7 cellular contexts compared by ENCODE assay signal in the genomic region with DNA sequence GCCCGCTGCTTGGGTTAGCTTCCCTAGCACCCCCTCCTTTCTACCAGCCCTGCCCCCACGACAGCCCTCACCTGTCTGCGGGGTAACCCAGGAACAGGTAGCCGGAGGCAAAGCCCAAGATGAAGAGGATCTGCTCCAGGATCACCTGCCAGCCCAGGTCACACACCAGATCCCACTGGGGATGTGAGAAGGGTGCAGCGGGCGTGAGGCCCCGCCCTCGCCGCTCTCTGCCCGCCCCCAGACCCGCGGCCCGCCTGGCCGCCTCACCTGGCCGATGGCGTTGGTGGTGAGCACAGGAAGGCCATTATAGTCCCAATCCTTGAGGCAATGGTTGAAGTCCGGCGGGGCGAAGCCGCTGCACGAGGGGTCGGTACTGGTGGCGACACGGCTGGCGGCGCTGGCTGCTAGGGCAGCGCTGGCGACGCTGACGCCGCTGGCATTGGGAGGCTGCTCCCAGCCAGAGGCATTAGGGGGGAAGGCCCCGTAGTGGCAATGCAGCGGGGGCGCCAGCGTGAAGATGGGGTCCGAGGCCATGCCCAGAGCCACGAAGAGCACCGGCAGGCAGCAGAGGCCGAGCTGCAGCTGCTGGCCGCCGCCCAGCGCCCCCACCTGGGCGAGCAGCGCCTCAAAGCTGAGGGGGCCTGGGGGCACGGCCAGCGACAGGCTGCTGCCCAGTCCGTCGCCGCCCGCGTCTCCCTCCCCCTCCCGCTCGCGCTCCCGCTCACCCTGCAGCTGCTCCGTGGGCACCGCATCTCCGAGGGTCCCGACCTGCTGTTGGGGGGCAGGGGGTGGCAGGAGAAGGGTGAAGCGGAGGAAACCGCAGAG. TPM values are rescaled to one million over a fixed set of nuclear protein-coding genes. Genes with fewer than 3 reads are reported as not detected.
DNase-seq lines count a peak whose midpoint lies in the region; ATAC-seq and TF ChIP-seq lines count a peak whose summit lies in the region.

No MANE protein-coding gene starts in this region.

- DNase-seq in activated naive CD4-positive, alpha-beta T cell treated with anti-CD3 and anti-CD28 coated beads, Interleukin-2, amount 50 U/mL, for 72 hours (ENCODE audit: low spot score in 2 of 2): no peak
- DNase-seq in right atrium auricular region (ENCODE audit: low spot score) (no peak), sciatic nerve (ENCODE audit: low spot score) (peak; percentile 60), NCI-H1436 (lab: John Stamatoyannopoulos, UW) (no peak)

- H3K36me3 Mint-ChIP-seq in activated naive CD4-positive, alpha-beta T cell treated with anti-CD3 and anti-CD28 coated beads, Interleukin-2, amount 50 U/mL, for 72 hours: peaks cover 10 to 11% of the 10 kb centered on the region in 2 donors

- ATAC-seq in activated naive CD4-positive, alpha-beta T cell treated with anti-CD3 and anti-CD28 coated beads, Interleukin-2, amount 50 U/mL, for 72 hours: peak; percentile 50 to 51
- peak; percentile 25 for ATAC-seq in sciatic nerve
- ATAC-seq in HG02885 (IDR thresholded peaks at IDR 0.05; ENCODE audit: poor library complexity, unreplicated experiment): no peak
- ATAC-seq in GM19035 (IDR thresholded peaks at IDR 0.05; ENCODE audit: unreplicated experiment): no peak

- H3K9ac ChIP-seq in HUES6 (ENCODE audit: low read length): peak overlapping the region; percentile 45

- H3K27ac Mint-ChIP-seq in activated naive CD4-positive, alpha-beta T cell treated with anti-CD3 and anti-CD28 coated beads, Interleukin-2, amount 50 U/mL, for 72 hours: no peak overlapping the region

- no peak overlapping the region for H3K27ac ChIP-seq in HUES6 (ENCODE audit: low read depth, low read length)
- peak overlapping the region; percentile 56 to 71 for H3K27ac ChIP-seq in right atrium auricular region

- H3K4me1 ChIP-seq in HUES6 (ENCODE audit: control insufficient read depth, insufficient read depth, low read length) (peaks cover 3% of the 10 kb centered on the region; the same call in 1 of the 2 replicates), right atrium auricular region (peaks cover 0 to 20% of the 10 kb centered on the region in 2 donors)

- no peaks in the 10 kb centered on the region for H3K9me3 Mint-ChIP-seq in activated naive CD4-positive, alpha-beta T cell treated with anti-CD3 and anti-CD28 coated beads, Interleukin-2, amount 50 U/mL, for 72 hours

- H3K9me3 ChIP-seq in HUES6 (ENCODE audit: control insufficient read depth, insufficient read depth, low read depth, low read length) (no peaks in the 10 kb centered on the region), right atrium auricular region (no peaks in the 10 kb centered on the region)

- TF ChIP-seq CTCF in right atrium auricular region (IDR thresholded peaks at IDR 0.05): no peak

- H3K4me3 ChIP-seq in HUES6 (ENCODE audit: low read depth, low read length) (peak overlapping the region; percentile 87), right atrium auricular region (peak overlapping the region; percentile 55 to 61)

- peaks cover 9% of the 10 kb centered on the region for H3K36me3 ChIP-seq in HUES6 (ENCODE audit: control insufficient read depth, insufficient read depth, low read length)
- no peaks in the 10 kb centered on the region for H3K36me3 ChIP-seq in right atrium auricular region

- intact Hi-C loops in sciatic nerve (cut with DNase I): no loop called here

- H3K27me3 ChIP-seq in HUES6 (ENCODE audit: control insufficient read depth, insufficient read depth, low read length) (peaks cover 40% of the 10 kb centered on the region), right atrium auricular region (no peaks in the 10 kb centered on the region)

RNA-seq across cellular contexts. Expression of a gene that starts 0.8 kb away (rescaled TPM):
- 1 to 10 TPM; 7.4 to 8.8 TPM for total RNA-seq in activated naive CD4-positive, alpha-beta T cell treated with anti-CD3 and anti-CD28 coated beads, Interleukin-2, amount 50 U/mL, for 72 hours
- total RNA-seq in right atrium auricular region (10 to 100 TPM; 29.4 to 47.0 TPM), sciatic nerve (67.3 TPM)

RNA-seq across cellular contexts. Expression of a gene that starts 13.1 kb away (rescaled TPM):
- total RNA-seq in activated naive CD4-positive, alpha-beta T cell treated with anti-CD3 and anti-CD28 coated beads, Interleukin-2, amount 50 U/mL, for 72 hours: under 1 TPM in 1 of 2 donors, not detected in 1; 0.10 TPM
- total RNA-seq in right atrium auricular region (1 to 10 TPM; 4.1 to 6.3 TPM), sciatic nerve (46.6 TPM)

RNA-seq across cellular contexts. Expression of a gene that starts 20.7 kb away (rescaled TPM):
- total RNA-seq in activated naive CD4-positive, alpha-beta T cell treated with anti-CD3 and anti-CD28 coated beads, Interleukin-2, amount 50 U/mL, for 72 hours: not detected
- total RNA-seq in right atrium auricular region (not detected), sciatic nerve (not detected)

RNA-seq across cellular contexts. Expression of a gene that starts 25.0 kb away (rescaled TPM):
- total RNA-seq in activated naive CD4-positive, alpha-beta T cell treated with anti-CD3 and anti-CD28 coated beads, Interleukin-2, amount 50 U/mL, for 72 hours: not detected
- total RNA-seq in right atrium auricular region (not detected), sciatic nerve (75.3 TPM)

RNA-seq across cellular contexts. Expression of a gene that starts 30.6 kb away (rescaled TPM):
- total RNA-seq in activated naive CD4-positive, alpha-beta T cell treated with anti-CD3 and anti-CD28 coated beads, Interleukin-2, amount 50 U/mL, for 72 hours: 100 to 1,000 TPM; 232 to 242 TPM
- total RNA-seq in right atrium auricular region: 10 to 100 TPM; 26.0 to 36.1 TPM
- total RNA-seq in sciatic nerve: 135 TPM

Comparison
In these comparisons a context has a peak if more than half of its experiments do, and no peak if none do; other contexts are left out.
1. ATAC-seq: peak in activated naive CD4-positive, alpha-beta T cell treated with anti-CD3 and anti-CD28 coated beads, Interleukin-2, amount 50 U/mL, for 72 hours (2 of 2) and sciatic nerve (single experiment); none in HG02885 (single experiment) and GM19035 (single experiment).
2. RNA of a gene that starts 13.1 kb away (total RNA-seq): 46.6 TPM in sciatic nerve (single experiment) and 4.1 to 6.3 TPM in right atrium auricular region; 0.10 TPM in activated naive CD4-positive, alpha-beta T cell treated with anti-CD3 and anti-CD28 coated beads, Interleukin-2, amount 50 U/mL, for 72 hours; every median in the first group is over 4 times any median in the second.